Comparison of ENCODE assay signal across 22 cellular contexts in genomic region chr17:48340916-48341315, GRCh38.
"Had no signal": no experiment of that assay in that cellular context is flagged by ENCODE, and none has a peak within 500 bp of the region (broad histone marks: within the 10 kb centered on the region; RNA-seq: fewer than 3 reads in every experiment).

No MANE protein-coding gene starts in this region.

- H3K4me2 ChIP-seq: hepatocyte had no signal

- H3K9me3 ChIP-seq: esophagus muscularis mucosa, gastroesophageal sphincter, heart left ventricle, left lung, lower lobe of right lung, mucosa of descending colon had no signal

- DNase-seq: dermis blood vessel endothelial cell; dorsolateral prefrontal cortex; effector CD4-positive, alpha-beta T cell; effector memory CD4-positive, alpha-beta T cell; foreskin keratinocyte; heart left ventricle; hypothalamus; left cardiac atrium; left lung; left ventricle myocardium superior; lower lobe of right lung; mesenchymal stem cell; mucosa of descending colon; naive B cell; naive thymus-derived CD8-positive, alpha-beta T cell had no signal

- H3K36me3 ChIP-seq: esophagus muscularis mucosa, gastroesophageal sphincter, heart left ventricle, left lung, lower lobe of right lung had no signal

- H3K4me3 ChIP-seq: coronary artery, dorsolateral prefrontal cortex, esophagus muscularis mucosa, gastroesophageal sphincter, heart left ventricle, hepatocyte, left lung, lower lobe of right lung, mucosa of descending colon had no signal

- H3K79me2 ChIP-seq: hepatocyte had no signal

- H3K27ac ChIP-seq: coronary artery, dorsolateral prefrontal cortex, esophagus muscularis mucosa, foreskin keratinocyte, gastroesophageal sphincter, heart left ventricle, hepatocyte, left lung, lower lobe of right lung had no signal

- ATAC-seq: foreskin keratinocyte; gastroesophageal sphincter; heart left ventricle; left cardiac atrium; left lung; left ventricle myocardium superior; lower lobe of right lung; mucosa of descending colon; naive thymus-derived CD8-positive, alpha-beta T cell had no signal

- H2AFZ ChIP-seq: hepatocyte had no signal

- FAIRE-seq: endothelial cell of umbilical vein, islet of Langerhans, keratinocyte had no signal

- H3K4me1 ChIP-seq: esophagus muscularis mucosa, foreskin keratinocyte, gastroesophageal sphincter, heart left ventricle, left lung, lower lobe of right lung had no signal
